In genomic region chr13:61024046-61024445, GRCh38 we compare ENCODE assay signal across 26 cellular contexts.
"Had no signal": no experiment of that assay in that cellular context is flagged by ENCODE, and none has a peak within 500 bp of the region (broad histone marks: within the 10 kb centered on the region; RNA-seq: fewer than 3 reads in every experiment).

No MANE protein-coding gene starts in this region.

- H3K27me3 ChIP-seq: ascending aorta, MG63 had no signal

- H3K9me3 Mint-ChIP-seq: brain had no signal

- H3K4me3 ChIP-seq: ascending aorta, MG63 had no signal

- DNase-seq: activated CD4-positive, alpha-beta memory T cell treated with anti-CD3 and anti-CD28 coated beads for 36 hours; activated CD4-positive, alpha-beta T cell treated with anti-CD3 and anti-CD28 coated beads, Interleukin-2, amount 10 ng/mL, durations not matched to agents 7 days and 5 days; activated CD4-positive, CD25-positive, alpha-beta regulatory T cell; activated CD8-positive, alpha-beta memory T cell treated with anti-CD3 and anti-CD28 coated beads for 24 hours; activated effector memory CD4-positive, alpha-beta T cell treated with anti-CD3 and anti-CD28 coated beads, Interleukin-2, amount 50 U/mL, for 16 hours; activated naive CD4-positive, alpha-beta T cell treated with Interleukin-2 at 50 U/mL for 16 hours; activated naive CD8-positive, alpha-beta T cell treated with anti-CD3 and anti-CD28 coated beads, Interleukin-2, amount 50 U/mL, for 24 hours; activated T-cell treated with anti-CD3 and anti-CD28 coated beads, Interleukin-2, amount 50 U/mL, for 4 hours; amniotic stem cell; MG63; MV-4-11; NCI-H1092 treated with DMSO at 0.1 percent for 48 hours; NCI-H1417 treated with DMSO at 0.1 percent for 48 hours; NCI-H1694; NCI-H2029 treated with DMSO at 0.1 percent for 48 hours; NCI-H345; NCI-H510A; NCI-H526 treated with DMSO at 0.1 percent for 48 hours; NCI-H82; SK-N-SH; T-helper 1 cell had no signal

- H3K27ac Mint-ChIP-seq: activated CD4-positive, alpha-beta memory T cell treated with anti-CD3 and anti-CD28 coated beads for 36 hours; activated CD4-positive, alpha-beta T cell treated with anti-CD3 and anti-CD28 coated beads, Interleukin-2, amount 10 ng/mL, durations not matched to agents 7 days and 5 days; activated naive CD4-positive, alpha-beta T cell treated with anti-CD3 and anti-CD28 coated beads, Interleukin-2, amount 50 U/mL, for 72 hours; activated naive CD8-positive, alpha-beta T cell treated with anti-CD3 and anti-CD28 coated beads, Interleukin-2, amount 50 U/mL, for 24 hours; brain had no signal

- H3K27me3 Mint-ChIP-seq: activated CD4-positive, alpha-beta memory T cell treated with anti-CD3 and anti-CD28 coated beads for 36 hours; activated CD4-positive, alpha-beta T cell treated with anti-CD3 and anti-CD28 coated beads, Interleukin-2, amount 10 ng/mL, durations not matched to agents 7 days and 5 days; activated naive CD8-positive, alpha-beta T cell treated with anti-CD3 and anti-CD28 coated beads, Interleukin-2, amount 50 U/mL, for 24 hours had no signal

- H3K9me3 ChIP-seq: ascending aorta, MG63 had no signal

- H3K36me3 Mint-ChIP-seq: activated CD4-positive, alpha-beta memory T cell treated with anti-CD3 and anti-CD28 coated beads for 36 hours; activated naive CD4-positive, alpha-beta T cell treated with anti-CD3 and anti-CD28 coated beads, Interleukin-2, amount 50 U/mL, for 72 hours; brain had no signal

- H3K27ac ChIP-seq: ascending aorta, KMS-11, VCaP had no signal

- H3K36me3 ChIP-seq: ascending aorta, MG63 had no signal

- H3K4me3 Mint-ChIP-seq: activated CD4-positive, alpha-beta memory T cell treated with anti-CD3 and anti-CD28 coated beads for 36 hours; activated CD4-positive, alpha-beta T cell treated with anti-CD3 and anti-CD28 coated beads, Interleukin-2, amount 10 ng/mL, durations not matched to agents 7 days and 5 days; activated naive CD8-positive, alpha-beta T cell treated with anti-CD3 and anti-CD28 coated beads, Interleukin-2, amount 50 U/mL, for 24 hours; activated T-cell treated with anti-CD3 and anti-CD28 coated beads, Interleukin-2, amount 50 U/mL, for 4 hours; brain had no signal

- H3K4me1 Mint-ChIP-seq: activated CD4-positive, alpha-beta T cell treated with anti-CD3 and anti-CD28 coated beads, Interleukin-2, amount 10 ng/mL, durations not matched to agents 7 days and 5 days; activated naive CD8-positive, alpha-beta T cell treated with anti-CD3 and anti-CD28 coated beads, Interleukin-2, amount 50 U/mL, for 24 hours; brain had no signal

- H3K4me1 ChIP-seq: ascending aorta had no signal
